8 cellular contexts compared by ENCODE assay signal in the genomic region with DNA sequence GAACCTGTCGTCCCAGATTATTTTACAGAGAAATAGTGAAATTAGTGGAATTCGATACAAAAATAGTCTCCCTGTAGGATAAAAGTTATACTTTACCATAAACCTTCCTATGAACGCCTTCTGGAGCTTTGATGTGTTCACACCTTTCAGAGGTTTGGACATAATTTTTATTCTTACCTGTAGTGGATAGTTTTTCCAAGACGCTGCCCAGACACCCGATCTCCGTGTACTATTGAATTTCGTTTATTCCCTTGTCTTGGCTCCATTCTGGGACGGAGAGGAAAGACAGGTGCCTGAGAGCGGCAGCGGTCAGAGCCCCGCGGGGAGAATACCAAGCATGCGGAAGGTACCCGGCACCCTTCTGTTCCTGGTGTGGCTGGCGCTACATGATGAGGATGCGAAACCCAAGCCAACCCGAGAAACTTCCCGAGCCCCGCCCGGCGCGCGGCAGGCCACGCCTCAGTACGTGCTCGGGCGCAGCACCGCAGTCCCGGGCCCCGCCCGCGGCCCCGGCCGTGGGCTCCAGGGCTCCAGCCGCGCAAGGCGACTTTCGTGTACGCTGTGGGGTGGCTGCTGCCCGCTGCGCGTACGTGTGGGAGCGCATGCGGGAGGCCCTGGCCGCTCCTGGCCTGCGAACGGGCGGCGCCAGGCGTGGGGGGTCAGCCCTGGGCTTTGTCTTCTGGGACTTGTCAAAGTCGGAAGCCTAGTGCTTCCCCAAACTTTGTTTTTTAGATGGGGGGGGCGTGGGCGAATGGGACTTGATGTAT. TPM values are rescaled to one million over a fixed set of nuclear protein-coding genes. Genes with fewer than 3 reads are reported as not detected.
DNase-seq lines count a peak whose midpoint lies in the region; ATAC-seq, FAIRE-seq and TF ChIP-seq lines count a peak whose summit lies in the region.

No MANE protein-coding gene starts in this region.

- H3K36me3 Mint-ChIP-seq in central memory CD8-positive, alpha-beta T cell (ENCODE audit: insufficient read depth): peaks cover 18% of the 10 kb centered on the region

- H3K4me1 ChIP-seq in HEK293 (ENCODE audit: control insufficient read depth, insufficient read depth, low read length) (peaks cover 26% of the 10 kb centered on the region), kidney (ENCODE audit: control insufficient read depth in 1 of 2, insufficient read depth in 1 of 2, low read depth in 1 of 2, low read length in 2 of 2) (no peaks in the 10 kb centered on the region)

- DNase-seq in GM04504 (ENCODE audit: low read depth) (peak; percentile 46), NB4 (ENCODE audit: low read depth) (peak; percentile 89), kidney (peak; percentile 95), NCI-H1436 treated with DMSO at 0.1 percent for 48 hours (lab: John Stamatoyannopoulos, UW) (no peak)
- peak; percentile 50 for DNase-seq in activated CD4-positive, CD25-positive, alpha-beta regulatory T cell treated with anti-CD3 and anti-CD28 coated beads, Interleukin-2, amount 50 U/mL, for 16 hours (ENCODE audit: low read depth, low spot score)
- peak; percentile 51 to 56 for DNase-seq in central memory CD8-positive, alpha-beta T cell (ENCODE audit: low spot score in 2 of 2)
- DNase-seq in stimulated activated CD4-positive, alpha-beta T cell treated with anti-CD3 and anti-CD28 coated beads, Interleukin-1b, Interleukin-23, amount 100 ng/mL, for 24 hours (ENCODE audit: low read depth in 4 of 4, low spot score in 1 of 4): peak; percentile 33 to 85 (median 53)

- peak overlapping the region; percentile 47; the same call in 1 of the 2 replicates for H3K27ac ChIP-seq in HEK293 (ENCODE audit: extremely low read depth, low read depth, low read length)
- peak overlapping the region; percentile 68 to 80 for H3K27ac ChIP-seq in kidney (ENCODE audit: low read depth in 2 of 2, low read length in 2 of 2)

- H3K27ac Mint-ChIP-seq in central memory CD8-positive, alpha-beta T cell (ENCODE audit: low read depth): peak overlapping the region; percentile 65

- H3K27me3 Mint-ChIP-seq in central memory CD8-positive, alpha-beta T cell: peaks cover 8% of the 10 kb centered on the region

- TF ChIP-seq CTCF in HEK293 (tag by site-specific recombination; IDR thresholded peaks at IDR 0.05) (no peak), NB4 (IDR thresholded peaks at IDR 0.05; ENCODE audit: low read depth, low read length) (no peak), kidney (IDR thresholded peaks at IDR 0.05; ENCODE audit: borderline replicate concordance, extremely low read depth, insufficient read depth) (no peak)

- FAIRE-seq in kidney (lab: Jason Lieb, UNC): no peak

- H3K4me1 Mint-ChIP-seq in central memory CD8-positive, alpha-beta T cell: peaks cover 5% of the 10 kb centered on the region

- intact Hi-C loops in kidney (cut with DNase I): no loop called here

- H3K9ac ChIP-seq in kidney (ENCODE audit: low read length in 2 of 2): peak overlapping the region; percentile 10 to 65

- no peaks in the 10 kb centered on the region for H3K9me3 ChIP-seq in HEK293 (ENCODE audit: control insufficient read depth, insufficient read depth, low read depth, low read length)
- H3K9me3 ChIP-seq in kidney (ENCODE audit: control insufficient read depth in 1 of 2, low read length in 2 of 2): no peaks in the 10 kb centered on the region

- no peaks in the 10 kb centered on the region for H3K9me3 Mint-ChIP-seq in central memory CD8-positive, alpha-beta T cell

- peak overlapping the region; percentile 49 for H3K4me3 ChIP-seq in HEK293 (ENCODE audit: low read depth, low read length)
- peak overlapping the region; percentile 73 for H3K4me3 ChIP-seq in NB4 (ENCODE audit: low read depth, low read length)
- H3K4me3 ChIP-seq in kidney (ENCODE audit: low read length in 2 of 2): peak overlapping the region; percentile 59 to 74

- POLR2A ChIA-PET in HEK293 (lab: Yijun Ruan, JAX): interaction anchor here (7.3 kb wide), 1 partner anchor 12 kb away, joined by 56 read pairs; the partner anchor contains the start of gene SNAPC1

- CTCF ChIA-PET in HEK293 (lab: Yijun Ruan, JAX): interaction anchor here (0.5 to 1.4 kb wide), 4 partner anchors 63 to 285 kb away, joined by 3 to 4 read pairs (median 3); no protein-coding TSS in a partner anchor

- peak; percentile 86 for TF ChIP-seq POLR2A in NB4 (IDR thresholded peaks at IDR 0.05; ENCODE audit: extremely low read depth, insufficient read length)

- H3K4me3 Mint-ChIP-seq in central memory CD8-positive, alpha-beta T cell: peak overlapping the region; percentile 79

- H3K36me3 ChIP-seq in HEK293 (ENCODE audit: control insufficient read depth in 2 of 2, insufficient read depth in 1 of 2, low read length in 2 of 2): peaks cover 18 to 27% of the 10 kb centered on the region in 2 experiments
- H3K36me3 ChIP-seq in kidney (ENCODE audit: control insufficient read depth in 1 of 2, insufficient read depth in 2 of 2, low read length in 2 of 2): peaks cover 9 to 11% of the 10 kb centered on the region in 2 donors

- ATAC-seq in central memory CD8-positive, alpha-beta T cell (replicated peaks; ENCODE audit: extremely low read depth, poor library complexity, severe bottlenecking): peak; percentile 91

TF ChIP-seq in HEK293, 187 proteins besides CTCF, POLR2A, EP300 and RAD21 (continues in another document):
- TF ChIP-seq REPIN1 (tag by site-specific recombination; IDR thresholded peaks at IDR 0.05; ENCODE audit: low read depth): no peak
- TF ChIP-seq EGR2 (tag by site-specific recombination; IDR thresholded peaks at IDR 0.05; ENCODE audit: low read depth): peak; percentile 81
- TF ChIP-seq ZBTB17 (tag by site-specific recombination; IDR thresholded peaks at IDR 0.05): peak; percentile 16; the same call in 1 of the 2 replicates
- TF ChIP-seq ZSCAN30 (tag by site-specific recombination; IDR thresholded peaks at IDR 0.05): peak; percentile 83; the same call in 1 of the 2 replicates
- TF ChIP-seq IKZF3 (tag by site-specific recombination; IDR thresholded peaks at IDR 0.05): peak; percentile 74; the same call in 1 of the 2 replicates
- TF ChIP-seq ZNF660 (tag by site-specific recombination; IDR thresholded peaks at IDR 0.05): no peak; the same call in 1 of the 2 replicates
- TF ChIP-seq ZNF292 (tag by site-specific recombination; IDR thresholded peaks at IDR 0.05; ENCODE audit: borderline replicate concordance, low read depth): no peak
- TF ChIP-seq ZNF211 (tag by site-specific recombination; IDR thresholded peaks at IDR 0.05; ENCODE audit: low read depth): no peak
- no peak for TF ChIP-seq ZNF510 (tag by site-specific recombination; IDR thresholded peaks at IDR 0.05; ENCODE audit: insufficient replicate concordance)
- TF ChIP-seq PATZ1 (tag by site-specific recombination; IDR thresholded peaks at IDR 0.05): peak; percentile 68
- peak; percentile 95 for TF ChIP-seq ZBTB8A (tag by site-specific recombination; IDR thresholded peaks at IDR 0.05)
- TF ChIP-seq, protein P1, sequence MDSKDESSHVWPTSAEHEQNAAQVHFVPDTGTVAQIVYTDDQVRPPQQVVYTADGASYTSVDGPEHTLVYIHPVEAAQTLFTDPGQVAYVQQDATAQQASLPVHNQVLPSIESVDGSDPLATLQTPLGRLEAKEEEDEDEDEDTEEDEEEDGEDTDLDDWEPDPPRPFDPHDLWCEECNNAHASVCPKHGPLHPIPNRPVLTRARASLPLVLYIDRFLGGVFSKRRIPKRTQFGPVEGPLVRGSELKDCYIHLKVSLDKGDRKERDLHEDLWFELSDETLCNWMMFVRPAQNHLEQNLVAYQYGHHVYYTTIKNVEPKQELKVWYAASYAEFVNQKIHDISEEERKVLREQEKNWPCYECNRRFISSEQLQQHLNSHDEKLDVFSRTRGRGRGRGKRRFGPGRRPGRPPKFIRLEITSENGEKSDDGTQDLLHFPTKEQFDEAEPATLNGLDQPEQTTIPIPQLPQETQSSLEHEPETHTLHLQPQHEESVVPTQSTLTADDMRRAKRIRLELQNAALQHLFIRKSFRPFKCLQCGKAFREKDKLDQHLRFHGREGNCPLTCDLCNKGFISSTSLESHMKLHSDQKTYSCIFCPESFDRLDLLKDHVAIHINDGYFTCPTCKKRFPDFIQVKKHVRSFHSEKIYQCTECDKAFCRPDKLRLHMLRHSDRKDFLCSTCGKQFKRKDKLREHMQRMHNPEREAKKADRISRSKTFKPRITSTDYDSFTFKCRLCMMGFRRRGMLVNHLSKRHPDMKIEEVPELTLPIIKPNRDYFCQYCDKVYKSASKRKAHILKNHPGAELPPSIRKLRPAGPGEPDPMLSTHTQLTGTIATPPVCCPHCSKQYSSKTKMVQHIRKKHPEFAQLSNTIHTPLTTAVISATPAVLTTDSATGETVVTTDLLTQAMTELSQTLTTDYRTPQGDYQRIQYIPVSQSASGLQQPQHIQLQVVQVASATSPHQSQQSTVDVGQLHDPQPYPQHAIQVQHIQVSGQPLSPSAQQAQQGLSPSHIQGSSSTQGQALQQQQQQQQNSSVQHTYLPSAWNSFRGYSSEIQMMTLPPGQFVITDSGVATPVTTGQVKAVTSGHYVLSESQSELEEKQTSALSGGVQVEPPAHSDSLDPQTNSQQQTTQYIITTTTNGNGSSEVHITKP (tag by site-specific recombination; IDR thresholded peaks at IDR 0.05): 0 out of 2 replicates have a peak, but pooled peaks have one; percentile 28
- peak; percentile 95 for TF ChIP-seq ZNF561 (tag by site-specific recombination; IDR thresholded peaks at IDR 0.05; ENCODE audit: borderline replicate concordance)
- TF ChIP-seq ZFHX2 (tag by site-specific recombination; conservative IDR thresholded peaks at IDR 0.05): peak; percentile 83
- TF ChIP-seq ZNF341 (tag by site-specific recombination; IDR thresholded peaks at IDR 0.05; ENCODE audit: low read depth): peak; percentile 35

RNA-seq across cellular contexts. Expression of gene SNAPC1, which starts 11.3 kb away (rescaled TPM):
- 7.2 TPM for total RNA-seq in kidney
- polyA plus RNA-seq in kidney (ENCODE audit: insufficient read depth, low read depth, low replicate concordance): 4.4 TPM

RNA-seq across cellular contexts. Expression of gene HIF1A, which starts 55.6 kb away (rescaled TPM):
- 358 TPM for total RNA-seq in kidney
- 57.8 TPM for polyA plus RNA-seq in kidney (ENCODE audit: insufficient read depth, low read depth, low replicate concordance)
